9 cellular contexts compared by ENCODE assay signal in genomic region chr17:81049973-81050551, GRCh38. TPM values are rescaled to one million over a fixed set of nuclear protein-coding genes. Genes with fewer than 3 reads are reported as not detected.
DNase-seq lines count a peak whose midpoint lies in the region; ATAC-seq, FAIRE-seq and TF ChIP-seq lines count a peak whose summit lies in the region.
"Had no signal": no experiment of that assay in that cellular context is flagged by ENCODE, and none has a peak within 500 bp of the region (broad histone marks: within the 10 kb centered on the region; RNA-seq: fewer than 3 reads in every experiment).

No MANE protein-coding gene starts in this region.

- H3K36me3 ChIP-seq in GM12878 (ENCODE audit: control insufficient read depth in 2 of 2, insufficient read depth in 2 of 2, low read length in 1 of 2), result no peaks in the 10 kb centered on the region
- H3K36me3 ChIP-seq in thoracic aorta, result no peaks in the 10 kb centered on the region
- H3K36me3 ChIP-seq in Karpas-422 (ENCODE audit: insufficient read depth, low read length), result no peaks in the 10 kb centered on the region

- CTCF ChIA-PET in GM12878 (lab: Yijun Ruan, JAX), result interaction anchor here (0.8 to 2.2 kb wide), 3 partner anchors 10 to 48 kb away, joined by 3 to 13 read pairs (median 11); no protein-coding TSS in a partner anchor

- intact Hi-C loops in GM12878 (cut with micrococcal nuclease; ENCODE audit: unreplicated experiment) (no loop called here), left colon (cut with DNase I, micrococcal nuclease) (no loop called here)

- H3K4me3 ChIP-seq in GM12878, result 0 out of 2 replicates have a peak overlapping the region, but pooled peaks have one; percentile 11
- peak overlapping the region; percentile 9 for H3K4me3 ChIP-seq in thoracic aorta
- no peak overlapping the region for H3K4me3 ChIP-seq in Karpas-422 (ENCODE audit: low read length)

- H3K27ac ChIP-seq in GM12878 (ENCODE audit: control insufficient read depth, insufficient read depth) (peak overlapping the region; percentile 61; the same call in 1 of the 2 replicates), thoracic aorta (no peak overlapping the region), Karpas-422 (ENCODE audit: low read length) (no peak overlapping the region)

- BruUV-seq in GM12878 (replicated peaks; lab: Mats Ljungman, UMichigan), result TSS peak; percentile 76

- TF ChIP-seq EP300 in Ishikawa (IDR thresholded peaks at IDR 0.05; ENCODE audit: borderline replicate concordance), result peak; percentile 88
- peak in 1 of 2 experiments; percentile 77; a peak in 2 of 4 replicates for TF ChIP-seq EP300 in GM12878 (IDR thresholded peaks at IDR 0.05; ENCODE audit: borderline replicate concordance in 1 of 2, control insufficient read depth in 1 of 2, low read depth in 2 of 2, low read length in 2 of 2)

- peak overlapping the region; percentile 90 for H3K4me2 ChIP-seq in GM12878 (ENCODE audit: control insufficient read depth, insufficient read depth)
- H3K4me2 ChIP-seq in Karpas-422 (ENCODE audit: low read depth, low read length, poor library complexity, severe bottlenecking), result no peak overlapping the region

- H3K4me1 ChIP-seq in GM12878 (ENCODE audit: control insufficient read depth, insufficient read depth, low read length), result peaks cover 22% of the 10 kb centered on the region
- peaks cover 6 to 15% of the 10 kb centered on the region in 2 donors for H3K4me1 ChIP-seq in thoracic aorta (ENCODE audit: control insufficient read depth in 1 of 2, low read depth in 2 of 2)
- H3K4me1 ChIP-seq in Karpas-422 (ENCODE audit: low read length), result no peaks in the 10 kb centered on the region

- in situ Hi-C loops in GM12878 (cut with MboI), result no loop called here

- DNase-seq in GM12878 (ENCODE audit: low read depth, low spot score) (peak; percentile 21), left colon (peak; percentile 60 to 76), thoracic aorta (ENCODE audit: low spot score) (no peak), Karpas-422 (no peak), NCI-H345 (lab: John Stamatoyannopoulos, UW) (no peak), GOT3 (lab: John Stamatoyannopoulos, UW) (no peak)
- DNase-seq: activated effector memory CD4-positive, alpha-beta T cell treated with anti-CD3 and anti-CD28 coated beads, Interleukin-2, amount 50 U/mL, for 16 hours had no signal

- H4K20me1 ChIP-seq in GM12878 (ENCODE audit: control insufficient read depth, insufficient read depth) (no peaks in the 10 kb centered on the region), Karpas-422 (ENCODE audit: insufficient read depth, low read depth, low read length) (no peaks in the 10 kb centered on the region)

- SMC1A ChIA-PET in GM12878 (lab: Charles Lee; ENCODE audit: uncharacterized antibody, unreplicated experiment), result interaction anchor here (0.8 to 1.5 kb wide), 4 partner anchors 9 to 48 kb away, joined by 3 to 6 read pairs (median 4); no protein-coding TSS in a partner anchor

- no peaks in the 10 kb centered on the region; a peak in 1 of 4 replicates for H3K27me3 ChIP-seq in GM12878 (replicated peaks in 1 of 2; ENCODE audit: control insufficient read depth in 2 of 2, insufficient read depth in 2 of 2, low read length in 1 of 2)
- no peaks in the 10 kb centered on the region for H3K27me3 ChIP-seq in thoracic aorta (replicated peaks; ENCODE audit: insufficient read depth)
- H3K27me3 ChIP-seq in Karpas-422 (ENCODE audit: low read length), result no peaks in the 10 kb centered on the region

- H2AFZ ChIP-seq in GM12878 (ENCODE audit: control insufficient read depth, low read depth, low read length) (peak overlapping the region; percentile 55), Karpas-422 (ENCODE audit: low read length) (no peak overlapping the region)

- no peak for TF ChIP-seq POLR2A in GM12878 (IDR thresholded peaks at IDR 0.05; ENCODE audit: low read depth, low read length)

- no peak for FAIRE-seq in GM12878 (lab: Jason Lieb, UNC)

- H3K9ac ChIP-seq in GM12878 (ENCODE audit: control insufficient read depth, insufficient read depth, low read length) (no peak overlapping the region; the same call in 1 of the 2 replicates), Karpas-422 (ENCODE audit: low read length) (no peak overlapping the region)

- TF ChIP-seq RAD21 in Ishikawa (IDR thresholded peaks at IDR 0.05; ENCODE audit: low read depth) (no peak; the same call in 1 of the 2 replicates), GM12878 (IDR thresholded peaks at IDR 0.05; ENCODE audit: insufficient read depth, low read depth, low read length) (no peak)

- H3K9me2 ChIP-seq in Karpas-422 (replicated peaks; ENCODE audit: insufficient read depth, low read length), result no peaks in the 10 kb centered on the region

- ATAC-seq in GM12878 (peak; percentile 88), left colon (peak; percentile 96), thoracic aorta (ENCODE audit: insufficient number of reproducible peaks, low FRiP score, low read depth) (no peak), HG02973 (IDR thresholded peaks at IDR 0.05; ENCODE audit: unreplicated experiment) (no peak)

- TF ChIP-seq CTCF in GM12878 (IDR thresholded peaks at IDR 0.05 in 2 of 3, conservative IDR thresholded peaks at IDR 0.05 in 1 of 3; ENCODE audit: control insufficient read depth in 2 of 3, extremely low read depth in 1 of 3, insufficient read depth in 1 of 3, low read depth in 3 of 3, low read length in 3 of 3), result no peak
- no peak for TF ChIP-seq CTCF in thoracic aorta (IDR thresholded peaks at IDR 0.05)

- WGBS in GM12878 (ENCODE audit: insufficient coverage, insufficient replicate concordance, low lambda C conversion rate, missing lambda C conversion rate), result 17% methylated on average over 26 of the region's 26 CpGs

- no peaks in the 10 kb centered on the region for H3K9me3 ChIP-seq in GM12878 (replicated peaks; ENCODE audit: control insufficient read depth, insufficient read depth, low read length)
- no peaks in the 10 kb centered on the region for H3K9me3 ChIP-seq in thoracic aorta
- H3K9me3 ChIP-seq in Karpas-422 (ENCODE audit: low read length), result no peaks in the 10 kb centered on the region

- RAD21 ChIA-PET in GM12878 (lab: Charles Lee; ENCODE audit: unreplicated experiment), result interaction anchor here (0.9 to 1.5 kb wide), 3 partner anchors 14 to 173 kb away, joined by 3 read pairs; partner anchors contain the start of gene CEP131

- H3K79me2 ChIP-seq in GM12878 (ENCODE audit: control insufficient read depth, insufficient read depth, low read length) (no peaks in the 10 kb centered on the region), Karpas-422 (ENCODE audit: low read length) (no peaks in the 10 kb centered on the region)

- POLR2A ChIA-PET in GM12878 (lab: Charles Lee), result interaction anchor here (0.5 kb wide), 1 partner anchor 534 kb away, joined by 4 read pairs; no protein-coding TSS in a partner anchor

TF ChIP-seq in Ishikawa, 13 proteins besides CTCF, POLR2A, EP300 and RAD21 (continues in another document):
- no peak for TF ChIP-seq TAF1 (IDR thresholded peaks at IDR 0.05; ENCODE audit: low read depth)

TF ChIP-seq in GM12878, 131 proteins besides CTCF, POLR2A, EP300 and RAD21 (continues in another document):
- TF ChIP-seq BHLHE40 (IDR thresholded peaks at IDR 0.05; ENCODE audit: borderline replicate concordance in 1 of 2, low read depth in 2 of 2, low read length in 1 of 2) (peak; percentile 13 to 73; a peak in 2 of 4 replicates), YBX1 (IDR thresholded peaks at IDR 0.05) (no peak), PAX5 (IDR thresholded peaks at IDR 0.05; ENCODE audit: borderline replicate concordance, low read depth, low read length) (peak; percentile 73)

RNA-seq across cellular contexts. Expression of gene BAIAP2, which starts 15.1 kb away (rescaled TPM):
- 2.8 and 3.2 TPM in 2 replicates for total RNA-seq in GM12878 (2013; cell fraction: nucleolus; rRNA removed)
- total RNA-seq in GM12878 (2014; rRNA removed), result 0.11 and 1.1 TPM in 2 replicates
- total RNA-seq in GM12878 (2014; rRNA removed; fragmentation: Illumina TruSeq; extraction: Trizol), result 0.18 TPM in 2 replicates
- total RNA-seq in GM12878 (2021), result 0.64 and 1.2 TPM in 2 replicates
- 0.67 TPM for polyA plus RNA-seq in GM12878 (2011; ENCODE audit: low read depth)
- polyA plus RNA-seq in GM12878 (2011; rRNA removed), result 0.22 TPM in 1 of 2 replicates, not detected in the other
- polyA plus RNA-seq in GM12878 (2011; cell fraction: cytosol; rRNA removed), result 0.16 and 0.17 TPM in 2 replicates
- 0.61 and 1.4 TPM in 2 replicates for polyA plus RNA-seq in GM12878 (2011; cell fraction: nucleus; rRNA removed)
- polyA plus RNA-seq in GM12878 (2012), result 1.3 and 1.7 TPM in 2 replicates
- polyA plus RNA-seq in GM12878 (2014; fragmentation: Illumina TruSeq; extraction: Trizol), result 0.15 TPM in 1 of 2 replicates, not detected in the other
- not detected for polyA plus RNA-seq in GM12878 (2014; fragmentation: Nextera tagmentation; extraction: Ambion mirVana)
- polyA plus RNA-seq in GM12878 (2014; rRNA removed), result 0.56 and 2.6 TPM in 2 replicates
- under 1 TPM; 0.39 to 0.53 TPM for polyA plus RNA-seq in GM12878 (2016; fragmentation: Nextera tagmentation; extraction: Ambion mirVana)
- polyA minus RNA-seq in GM12878 (2011; rRNA and poly(A)+ RNA removed), result 0.15 and 0.57 TPM in 2 replicates
- polyA minus RNA-seq in GM12878 (2011; cell fraction: cytosol; rRNA and poly(A)+ RNA removed), result not detected in 2 replicates
- 0.48 and 0.97 TPM in 2 replicates for polyA minus RNA-seq in GM12878 (2011; cell fraction: nucleus; rRNA and poly(A)+ RNA removed)
- 10 to 100 TPM; 20.8 to 22.7 TPM for total RNA-seq in left colon
- total RNA-seq in thoracic aorta, result 10 to 100 TPM in 1 of 2 donors, 1 to 10 TPM in 1; 9.9 to 15.6 TPM
- not detected in 2 replicates for total RNA-seq in Karpas-422 (2014; rRNA removed; shearing (Covaris generic); ENCODE audit: low replicate concordance)

RNA-seq across cellular contexts. Expression of gene CHMP6, which starts 58.4 kb away (rescaled TPM):
- total RNA-seq in GM12878 (2013; cell fraction: nucleolus; rRNA removed), result 34.6 and 47.2 TPM in 2 replicates
- 9.6 and 10.4 TPM in 2 replicates for total RNA-seq in GM12878 (2014; rRNA removed)
- 13.2 and 14.4 TPM in 2 replicates for total RNA-seq in GM12878 (2014; rRNA removed; fragmentation: Illumina TruSeq; extraction: Trizol)
- total RNA-seq in GM12878 (2021), result 26.8 and 29.8 TPM in 2 replicates
- polyA plus RNA-seq in GM12878 (2011; ENCODE audit: low read depth), result 4.7 TPM
- polyA plus RNA-seq in GM12878 (2011; rRNA removed), result 13.0 and 15.0 TPM in 2 replicates
- polyA plus RNA-seq in GM12878 (2011; cell fraction: cytosol; rRNA removed), result 17.0 and 25.3 TPM in 2 replicates
- polyA plus RNA-seq in GM12878 (2011; cell fraction: nucleus; rRNA removed), result 20.6 and 26.1 TPM in 2 replicates
- 12.4 and 13.1 TPM in 2 replicates for polyA plus RNA-seq in GM12878 (2012)
- 10.5 and 14.1 TPM in 2 replicates for polyA plus RNA-seq in GM12878 (2014; fragmentation: Illumina TruSeq; extraction: Trizol)
- polyA plus RNA-seq in GM12878 (2014; fragmentation: Nextera tagmentation; extraction: Ambion mirVana), result 1 to 10 TPM in 1 of 2 experiments, under 1 TPM in 1; 0.21 to 2.1 TPM
- polyA plus RNA-seq in GM12878 (2014; rRNA removed), result 32.0 and 35.7 TPM in 2 replicates
- 10 to 100 TPM; 32.8 to 37.9 TPM for polyA plus RNA-seq in GM12878 (2016; fragmentation: Nextera tagmentation; extraction: Ambion mirVana)
- polyA minus RNA-seq in GM12878 (2011; rRNA and poly(A)+ RNA removed), result 6.7 and 12.2 TPM in 2 replicates
- 5.6 and 9.9 TPM in 2 replicates for polyA minus RNA-seq in GM12878 (2011; cell fraction: cytosol; rRNA and poly(A)+ RNA removed)
- polyA minus RNA-seq in GM12878 (2011; cell fraction: nucleus; rRNA and poly(A)+ RNA removed), result 9.7 and 15.0 TPM in 2 replicates
- 10 to 100 TPM; 37.2 to 39.5 TPM for total RNA-seq in left colon
- total RNA-seq in thoracic aorta, result 10 to 100 TPM; 20.2 to 38.0 TPM
- total RNA-seq in Karpas-422 (2014; rRNA removed; shearing (Covaris generic); ENCODE audit: low replicate concordance), result 16.1 and 23.1 TPM in 2 replicates

Comparison
In these comparisons a context has a peak if more than half of its experiments do, and no peak if none do; other contexts are left out.
1. ATAC-seq: peak in GM12878 (single experiment) and left colon (single experiment); none in thoracic aorta (single experiment) and HG02973 (single experiment).
2. DNase-seq: peak in GM12878 (single experiment) and left colon (2 of 2); none in thoracic aorta (single experiment), Karpas-422 (single experiment), NCI-H345 (single experiment) and GOT3 (single experiment).